1 cellular context compared by ENCODE assay signal in genomic region chr9:131923766-131924165, GRCh38.
TF ChIP-seq lines count a peak whose summit lies in the region.

No MANE protein-coding gene starts in this region.

TF ChIP-seq in SK-N-SH treated with all-trans-retinoic acid at 6 μM for 48 hours, 23 proteins besides CTCF, POLR2A, EP300 and RAD21 (continued from another document):
- TF ChIP-seq BACH2 (CRISPR knock-in tag; IDR thresholded peaks at IDR 0.05; ENCODE audit: borderline replicate concordance), result no peak
- TF ChIP-seq ZNF565 (CRISPR knock-in tag; conservative IDR thresholded peaks at IDR 0.05; ENCODE audit: low read depth), result no peak
TF ChIP-seq in SK-N-SH treated with all-trans-retinoic acid at 6 μM for 48 hours: peak in this region for 0.
